Comparison of ENCODE assay signal across 25 cellular contexts in the genomic region with DNA sequence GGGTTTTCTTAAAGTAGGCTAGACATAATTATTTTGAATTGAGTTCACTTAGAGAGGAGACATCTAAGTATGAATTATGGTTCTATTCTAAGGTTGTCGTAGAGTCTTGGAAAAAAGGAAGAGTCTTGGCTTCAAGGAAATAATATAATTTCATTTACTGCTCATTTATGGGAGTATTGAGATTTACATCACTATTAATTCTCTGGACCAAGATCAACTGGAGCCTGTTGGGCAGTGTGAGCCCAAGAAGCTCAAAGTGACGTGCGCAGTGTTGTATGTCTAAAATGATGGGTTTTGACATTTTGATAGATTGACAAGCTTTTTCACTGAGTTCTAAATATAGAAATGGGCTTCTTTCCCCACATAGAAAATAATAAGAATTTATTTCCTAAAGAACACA.
"Had no signal": no experiment of that assay in that cellular context is flagged by ENCODE, and none has a peak within 500 bp of the region (broad histone marks: within the 10 kb centered on the region; RNA-seq: fewer than 3 reads in every experiment).

No MANE protein-coding gene starts in this region.

- H3K9me3 Mint-ChIP-seq: effector memory CD8-positive, alpha-beta T cell had no signal

- H3K27me3 ChIP-seq: colonic mucosa, esophagus muscularis mucosa, gastrocnemius medialis, gastroesophageal sphincter, heart left ventricle, heart right ventricle, hepatocyte had no signal

- ATAC-seq: effector memory CD8-positive, alpha-beta T cell; esophagus mucosa; foreskin keratinocyte; gastrocnemius medialis; gastroesophageal sphincter; heart left ventricle; heart right ventricle had no signal

- H3K36me3 ChIP-seq: colonic mucosa, esophagus muscularis mucosa, esophagus squamous epithelium, gastrocnemius medialis, gastroesophageal sphincter, heart left ventricle, heart right ventricle had no signal

- H3K27ac ChIP-seq: colonic mucosa, coronary artery, dorsolateral prefrontal cortex, epithelial cell of prostate, esophagus muscularis mucosa, esophagus squamous epithelium, foreskin keratinocyte, gastrocnemius medialis, gastroesophageal sphincter, heart left ventricle, heart right ventricle, hepatocyte had no signal

- H3K4me2 ChIP-seq: hepatocyte had no signal

- H3K4me3 Mint-ChIP-seq: dendritic cell treated with granulocyte-macrophage colony-stimulating factor and Interleukin-4, amounts not matched to agents 40 ng/mL and 50 ng/mL, for 4 days; effector memory CD8-positive, alpha-beta T cell had no signal

- H3K4me1 ChIP-seq: colonic mucosa, esophagus squamous epithelium, foreskin keratinocyte, gastrocnemius medialis had no signal

- H2AFZ ChIP-seq: hepatocyte had no signal

- H3K79me2 ChIP-seq: hepatocyte had no signal

- H3K27ac Mint-ChIP-seq: dendritic cell treated with granulocyte-macrophage colony-stimulating factor and Interleukin-4, amounts not matched to agents 40 ng/mL and 50 ng/mL, for 4 days; effector memory CD8-positive, alpha-beta T cell had no signal

- H3K9me3 ChIP-seq: colonic mucosa, esophagus muscularis mucosa, esophagus squamous epithelium, gastrocnemius medialis, gastroesophageal sphincter had no signal

- DNase-seq: colonic mucosa; cortex of kidney; dermis blood vessel endothelial cell; dorsolateral prefrontal cortex; effector CD4-positive, alpha-beta T cell; effector CD8-positive, alpha-beta T cell; effector memory CD4-positive, alpha-beta T cell; effector memory CD8-positive, alpha-beta T cell; erythroblast; esophagus squamous epithelium; foreskin fibroblast; foreskin keratinocyte; foreskin melanocyte; gastrocnemius medialis; glutamatergic neuron; head of caudate nucleus; heart left ventricle; heart right ventricle had no signal

- H3K4me3 ChIP-seq: colonic mucosa, coronary artery, dorsolateral prefrontal cortex, esophagus muscularis mucosa, esophagus squamous epithelium, gastrocnemius medialis, gastroesophageal sphincter, heart left ventricle, heart right ventricle, hepatocyte had no signal
